In genomic region chr15:101022306-101022705, GRCh38 we compare ENCODE assay signal across 27 cellular contexts.
DNase-seq lines count a peak whose midpoint lies in the region; ATAC-seq and TF ChIP-seq lines count a peak whose summit lies in the region.
"Had no signal": no experiment of that assay in that cellular context is flagged by ENCODE, and none has a peak within 500 bp of the region (broad histone marks: within the 10 kb centered on the region; RNA-seq: fewer than 3 reads in every experiment).

No MANE protein-coding gene starts in this region.

- H3K4me1 ChIP-seq in right atrium auricular region, result peaks cover 0 to 32% of the 10 kb centered on the region in 2 donors
- H3K4me1 ChIP-seq: breast epithelium, HAP-1, pancreas, thyroid gland had no signal

- H3K36me3 ChIP-seq in right atrium auricular region, result no peaks in the 10 kb centered on the region
- H3K36me3 ChIP-seq: BLaER1, breast epithelium, thyroid gland had no signal

- peak; percentile 36 for DNase-seq in right atrium auricular region (ENCODE audit: low spot score)
- DNase-seq in left cardiac atrium, result no peak
- peak; percentile 31 for DNase-seq in islet precursor cell
- DNase-seq in sciatic nerve (ENCODE audit: low spot score), result peak; percentile 57
- no peak for DNase-seq in GM19240 (ENCODE audit: insufficient read length, low spot score)
- no peak for DNase-seq in H4 (ENCODE audit: low spot score)
- DNase-seq: activated B cell treated with CpG ODN at 0.5 μM for 24 hours; activated effector memory CD4-positive, alpha-beta T cell treated with anti-CD3 and anti-CD28 coated beads, Interleukin-2, amount 50 U/mL, for 16 hours; activated T-cell treated with anti-CD3 and anti-CD28 coated beads for 4 hours; effector CD8-positive, alpha-beta T cell; EL; MM.1S; NCI-H1930; NCI-H526; OCI-M1; pancreas; retina; stimulated activated naive CD8-positive, alpha-beta T cell treated with anti-CD3 and anti-CD28 coated beads, Interleukin-15, amount 100 ng/mL, for 72 hours; thyroid gland had no signal

- H3K27me3 ChIP-seq in right atrium auricular region, result no peaks in the 10 kb centered on the region
- H3K27me3 ChIP-seq: BLaER1, breast epithelium, pancreas, thyroid gland had no signal

- no peak overlapping the region for H3K4me3 ChIP-seq in right atrium auricular region
- H3K4me3 ChIP-seq: BLaER1, breast epithelium, HAP-1, pancreas, thyroid gland had no signal

- H3K27ac ChIP-seq in right atrium auricular region, result peak overlapping the region; percentile 71 to 74
- H3K27ac ChIP-seq: BLaER1, pancreas, RWPE1, thyroid gland had no signal

- intact Hi-C loops in left cardiac atrium (cut with DNase I) (no loop called here), sciatic nerve (cut with DNase I) (no loop called here)

- no peak for ATAC-seq in left cardiac atrium
- ATAC-seq in sciatic nerve, result no peak
- ATAC-seq in HG03045 (IDR thresholded peaks at IDR 0.05; ENCODE audit: unreplicated experiment), result no peak
- no peak for ATAC-seq in GM19463 (IDR thresholded peaks at IDR 0.05; ENCODE audit: unreplicated experiment)
- ATAC-seq: natural killer cell treated with Interleukin-12 subunit alpha and Interleukin-12 subunit beta and Interleukin-15 and Interleukin-18, amount 100 ng/mL, for 72 hours; pancreas; SK-N-SH treated with all-trans-retinoic acid at 6 μM for 48 hours; stimulated activated naive CD8-positive, alpha-beta T cell treated with anti-CD3 and anti-CD28 coated beads, Interleukin-15, amount 100 ng/mL, for 72 hours had no signal

- no peak for TF ChIP-seq CTCF in right atrium auricular region (IDR thresholded peaks at IDR 0.05)

- no peaks in the 10 kb centered on the region for H3K9me3 ChIP-seq in right atrium auricular region
- H3K9me3 ChIP-seq: BLaER1, breast epithelium, HAP-1, pancreas, thyroid gland had no signal

Comparison
In these comparisons a context has a peak if more than half of its experiments do, and no peak if none do; other contexts are left out.
1. DNase-seq: peak in right atrium auricular region (single experiment), islet precursor cell (single experiment) and sciatic nerve (single experiment); none in left cardiac atrium (single experiment), GM19240 (single experiment) and H4 (single experiment).